8 cellular contexts compared by ENCODE assay signal in genomic region chr16:73020409-73020884, GRCh38. TPM values are rescaled to one million over a fixed set of nuclear protein-coding genes. Genes with fewer than 3 reads are reported as not detected.
DNase-seq lines count a peak whose midpoint lies in the region; ATAC-seq and TF ChIP-seq lines count a peak whose summit lies in the region.

No MANE protein-coding gene starts in this region.

- no peaks in the 10 kb centered on the region for H3K9me3 ChIP-seq in effector memory CD4-positive, alpha-beta T cell (ENCODE audit: control insufficient read depth, low read length)

- no peak for TF ChIP-seq CTCF in activated CD8-positive, alpha-beta T cell treated with anti-CD3 and anti-CD28 coated beads for 36 hours (IDR thresholded peaks at IDR 0.05)

- no peaks in the 10 kb centered on the region for H3K27me3 ChIP-seq in effector memory CD4-positive, alpha-beta T cell (replicated peaks; ENCODE audit: control insufficient read depth, insufficient read depth, low read length, poor library complexity, severe bottlenecking)

- H3K36me3 Mint-ChIP-seq in activated CD8-positive, alpha-beta T cell treated with anti-CD3 and anti-CD28 coated beads for 36 hours (ENCODE audit: low read depth) = no peaks in the 10 kb centered on the region
- H3K36me3 Mint-ChIP-seq in stimulated activated effector memory CD8-positive, alpha-beta T cell treated with anti-CD3 and anti-CD28 coated beads, Interleukin-12 subunit alpha, Interleukin-12 subunit beta, amount 100 ng/mL, for 72 hours = no peaks in the 10 kb centered on the region

- POLR2A ChIA-PET in activated CD8-positive, alpha-beta T cell treated with anti-CD3 and anti-CD28 coated beads for 36 hours (lab: Charles Lee) = no interaction called here

- no peak overlapping the region for H3K4me3 ChIP-seq in effector memory CD4-positive, alpha-beta T cell (ENCODE audit: insufficient read depth, low read depth, low read length, poor library complexity, severe bottlenecking)

- H3K27ac Mint-ChIP-seq in activated CD8-positive, alpha-beta T cell treated with anti-CD3 and anti-CD28 coated beads for 36 hours = no peak overlapping the region
- H3K27ac Mint-ChIP-seq in stimulated activated effector memory CD8-positive, alpha-beta T cell treated with anti-CD3 and anti-CD28 coated beads, Interleukin-12 subunit alpha, Interleukin-12 subunit beta, amount 100 ng/mL, for 72 hours = no peak overlapping the region

- no peak overlapping the region for H3K4me3 Mint-ChIP-seq in activated CD8-positive, alpha-beta T cell treated with anti-CD3 and anti-CD28 coated beads for 36 hours
- no peak overlapping the region for H3K4me3 Mint-ChIP-seq in stimulated activated effector memory CD8-positive, alpha-beta T cell treated with anti-CD3 and anti-CD28 coated beads, Interleukin-12 subunit alpha, Interleukin-12 subunit beta, amount 100 ng/mL, for 72 hours

- no peaks in the 10 kb centered on the region for H3K27me3 Mint-ChIP-seq in activated CD8-positive, alpha-beta T cell treated with anti-CD3 and anti-CD28 coated beads for 36 hours

- no peaks in the 10 kb centered on the region for H3K36me3 ChIP-seq in effector memory CD4-positive, alpha-beta T cell (ENCODE audit: control insufficient read depth, insufficient read depth, low read length)

- H3K9me3 Mint-ChIP-seq in activated CD8-positive, alpha-beta T cell treated with anti-CD3 and anti-CD28 coated beads for 36 hours = no peaks in the 10 kb centered on the region
- no peaks in the 10 kb centered on the region for H3K9me3 Mint-ChIP-seq in stimulated activated effector memory CD8-positive, alpha-beta T cell treated with anti-CD3 and anti-CD28 coated beads, Interleukin-12 subunit alpha, Interleukin-12 subunit beta, amount 100 ng/mL, for 72 hours

- intact Hi-C loops in activated CD8-positive, alpha-beta T cell treated with anti-CD3 and anti-CD28 coated beads for 36 hours (cut with micrococcal nuclease) = no loop called here

- no peak overlapping the region for H3K27ac ChIP-seq in effector memory CD4-positive, alpha-beta T cell (ENCODE audit: insufficient read depth, low read length, poor library complexity, severe bottlenecking)

- DNase-seq in AG20443 (ENCODE audit: low spot score) (peak; percentile 88), NCI-H1092 treated with DMSO at 0.1 percent for 48 hours (lab: John Stamatoyannopoulos, UW) (peak; percentile 46), dermis blood vessel endothelial cell (peak; percentile 90), mucosa of gallbladder (ENCODE audit: low spot score) (peak; percentile 67)
- no peak for DNase-seq in activated CD8-positive, alpha-beta memory T cell treated with anti-CD3 and anti-CD28 coated beads, Interleukin-2, amount 50 U/mL, for 48 hours
- DNase-seq in activated CD8-positive, alpha-beta T cell treated with anti-CD3 and anti-CD28 coated beads for 36 hours = no peak
- no peak for DNase-seq in stimulated activated effector memory CD8-positive, alpha-beta T cell treated with anti-CD3 and anti-CD28 coated beads, Interleukin-12 subunit alpha, Interleukin-12 subunit beta, amount 100 ng/mL, for 72 hours (ENCODE audit: low spot score in 2 of 2)
- DNase-seq in effector memory CD4-positive, alpha-beta T cell = no peak

- no peaks in the 10 kb centered on the region for H3K4me1 Mint-ChIP-seq in activated CD8-positive, alpha-beta T cell treated with anti-CD3 and anti-CD28 coated beads for 36 hours (ENCODE audit: low read depth)
- H3K4me1 Mint-ChIP-seq in stimulated activated effector memory CD8-positive, alpha-beta T cell treated with anti-CD3 and anti-CD28 coated beads, Interleukin-12 subunit alpha, Interleukin-12 subunit beta, amount 100 ng/mL, for 72 hours = no peaks in the 10 kb centered on the region

- ATAC-seq in activated CD8-positive, alpha-beta T cell treated with anti-CD3 and anti-CD28 coated beads for 36 hours = no peak
- no peak for ATAC-seq in stimulated activated effector memory CD8-positive, alpha-beta T cell treated with anti-CD3 and anti-CD28 coated beads, Interleukin-12 subunit alpha, Interleukin-12 subunit beta, amount 100 ng/mL, for 72 hours

- no peaks in the 10 kb centered on the region for H3K4me1 ChIP-seq in effector memory CD4-positive, alpha-beta T cell (ENCODE audit: control insufficient read depth, insufficient read depth, low read length, poor library complexity, severe bottlenecking)

- CTCF ChIA-PET in activated CD8-positive, alpha-beta T cell treated with anti-CD3 and anti-CD28 coated beads for 36 hours (lab: Charles Lee) = no interaction called here

RNA-seq across cellular contexts. Expression of gene ZFHX3, which starts 27.5 kb away (rescaled TPM):
- total RNA-seq in dermis blood vessel endothelial cell = 5.6 and 9.1 TPM in 2 replicates
- 51.4 TPM for total RNA-seq in mucosa of gallbladder
- total RNA-seq in activated CD8-positive, alpha-beta T cell treated with anti-CD3 and anti-CD28 coated beads for 36 hours = under 1 TPM; 0.16 to 0.25 TPM

Comparison
In these comparisons a context has a peak if more than half of its experiments do, and no peak if none do; other contexts are left out.
1. DNase-seq: peak in AG20443 (single experiment), NCI-H1092 treated with DMSO at 0.1 percent for 48 hours (single experiment), dermis blood vessel endothelial cell (single experiment) and mucosa of gallbladder (single experiment); none in activated CD8-positive, alpha-beta memory T cell treated with anti-CD3 and anti-CD28 coated beads, Interleukin-2, amount 50 U/mL, for 48 hours (single experiment), activated CD8-positive, alpha-beta T cell treated with anti-CD3 and anti-CD28 coated beads for 36 hours (single experiment), stimulated activated effector memory CD8-positive, alpha-beta T cell treated with anti-CD3 and anti-CD28 coated beads, Interleukin-12 subunit alpha, Interleukin-12 subunit beta, amount 100 ng/mL, for 72 hours (0 of 2) and effector memory CD4-positive, alpha-beta T cell (0 of 3).